Comparison of ENCODE assay signal across 1 cellular context in the genomic region with DNA sequence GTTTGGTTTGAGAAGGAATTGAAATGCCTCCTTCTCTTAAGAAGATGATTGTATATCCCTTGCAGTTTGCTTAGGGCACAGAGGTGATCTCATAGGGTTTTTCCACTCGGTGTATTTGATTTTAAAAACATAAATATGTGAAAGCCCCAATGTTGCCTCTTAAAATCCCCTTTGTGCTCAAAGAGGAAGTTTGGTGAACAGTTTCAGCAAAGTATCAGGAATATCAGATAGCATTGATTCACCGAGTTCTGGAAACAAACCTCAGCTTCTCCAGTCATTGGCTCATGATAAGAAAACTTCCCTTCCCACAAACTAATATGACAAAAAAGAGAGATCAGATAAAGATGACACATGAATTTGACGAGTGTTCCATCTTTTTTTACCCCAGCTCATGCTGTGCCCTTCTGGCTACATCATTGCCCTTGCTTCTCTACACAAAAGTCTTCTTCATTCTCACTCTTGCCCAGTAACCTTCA.
TF ChIP-seq lines count a peak whose summit lies in the region.

No MANE protein-coding gene starts in this region.

TF ChIP-seq in IMR-90, 13 proteins besides CTCF, POLR2A, EP300 and RAD21 (continued from another document):
- no peak for TF ChIP-seq MAFK (IDR thresholded peaks at IDR 0.05; ENCODE audit: low read depth, low read length)
- TF ChIP-seq, protein P1, sequence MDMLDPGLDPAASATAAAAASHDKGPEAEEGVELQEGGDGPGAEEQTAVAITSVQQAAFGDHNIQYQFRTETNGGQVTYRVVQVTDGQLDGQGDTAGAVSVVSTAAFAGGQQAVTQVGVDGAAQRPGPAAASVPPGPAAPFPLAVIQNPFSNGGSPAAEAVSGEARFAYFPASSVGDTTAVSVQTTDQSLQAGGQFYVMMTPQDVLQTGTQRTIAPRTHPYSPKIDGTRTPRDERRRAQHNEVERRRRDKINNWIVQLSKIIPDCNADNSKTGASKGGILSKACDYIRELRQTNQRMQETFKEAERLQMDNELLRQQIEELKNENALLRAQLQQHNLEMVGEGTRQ (IDR thresholded peaks at IDR 0.05; ENCODE audit: low read depth, low read length) = no peak
